8 cellular contexts compared by ENCODE assay signal in the genomic region with DNA sequence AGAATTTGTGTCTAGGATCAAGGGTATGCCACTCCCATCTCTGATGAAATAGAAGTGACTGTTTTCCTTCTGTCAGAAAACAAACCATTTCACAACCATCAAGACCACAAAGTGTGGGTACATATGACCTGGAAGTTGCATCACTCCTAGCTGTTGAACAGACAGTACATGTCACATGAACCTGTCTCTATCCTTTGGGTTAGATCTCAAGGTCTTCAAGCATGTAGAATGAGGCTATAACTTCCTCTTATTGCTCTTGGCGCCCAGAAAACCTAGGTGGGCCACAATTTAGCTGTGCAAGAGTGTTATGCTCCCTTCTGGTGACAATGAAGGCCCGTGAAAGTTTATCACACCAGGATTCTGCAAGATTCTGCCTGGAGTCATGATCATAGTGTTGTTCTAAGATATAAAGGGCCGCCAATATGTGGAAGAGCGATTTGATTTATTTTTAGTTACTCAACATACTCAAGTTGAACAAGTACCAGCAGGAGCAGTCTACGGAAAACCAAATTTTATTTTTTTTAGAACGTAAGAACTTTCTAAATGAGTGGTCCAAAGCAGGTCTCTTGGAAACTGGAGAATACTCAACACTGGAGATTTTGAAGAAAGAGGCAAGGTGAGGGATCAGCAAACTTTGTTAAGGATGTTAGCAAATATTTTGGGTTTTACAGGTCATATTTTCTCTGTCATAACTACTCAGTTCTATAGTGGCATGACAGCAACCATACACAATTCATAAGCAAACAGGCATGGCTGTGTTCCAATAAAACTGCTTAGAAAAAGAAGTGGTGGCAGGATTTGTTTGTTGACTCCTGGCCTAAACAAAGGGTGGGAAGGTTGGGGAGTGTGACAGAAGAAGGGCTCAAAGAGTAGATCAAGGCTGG.
DNase-seq lines count a peak whose midpoint lies in the region; ATAC-seq and TF ChIP-seq lines count a peak whose summit lies in the region.

No MANE protein-coding gene starts in this region.

- H3K36me3 ChIP-seq in breast epithelium = no peaks in the 10 kb centered on the region
- no peaks in the 10 kb centered on the region for H3K36me3 ChIP-seq in naive thymus-derived CD4-positive, alpha-beta T cell (ENCODE audit: control insufficient read depth in 2 of 3, insufficient read depth in 3 of 3, low read length in 3 of 3)

- ATAC-seq in naive thymus-derived CD4-positive, alpha-beta T cell = peak; percentile 80
- no peak for ATAC-seq in GM21723 (IDR thresholded peaks at IDR 0.05; ENCODE audit: unreplicated experiment)

- H3K4me1 ChIP-seq in breast epithelium = no peaks in the 10 kb centered on the region
- H3K4me1 ChIP-seq in naive thymus-derived CD4-positive, alpha-beta T cell (ENCODE audit: control insufficient read depth in 2 of 2, insufficient read depth in 2 of 2, low read length in 2 of 2) = peaks cover 0 to 5% of the 10 kb centered on the region in 2 donors

- intact Hi-C loops in breast epithelium (cut with DNase I; ENCODE audit: low total_unique reads) = no loop called here
- intact Hi-C loops in naive thymus-derived CD4-positive, alpha-beta T cell (cut with micrococcal nuclease) = loop anchor here in 1 of 2 donors (5.0 kb wide), 3 partner anchors 103 to 272 kb away; partner anchors contain the start of genes KCTD21 and USP35

- no peaks in the 10 kb centered on the region for H3K27me3 Mint-ChIP-seq in naive thymus-derived CD4-positive, alpha-beta T cell

- peaks cover 0 to 61% (median 0%) of the 10 kb centered on the region in 5 donors for H3K36me3 Mint-ChIP-seq in naive thymus-derived CD4-positive, alpha-beta T cell

- no peak for TF ChIP-seq CTCF in breast epithelium (IDR thresholded peaks at IDR 0.05)

- peak; percentile 5 for DNase-seq in Daoy (ENCODE audit: low read depth)
- DNase-seq in NAMALWA (ENCODE audit: low spot score) = peak; percentile 42
- peak in 1 of 2 donors; percentile 31 for DNase-seq in breast epithelium (ENCODE audit: low spot score in 2 of 2)
- peak in 2 of 9 donors; percentile 28 to 30 for DNase-seq in naive thymus-derived CD4-positive, alpha-beta T cell
- no peak for DNase-seq in midbrain (lab: John Stamatoyannopoulos, UW)
- no peak for DNase-seq in stimulated activated CD4-positive, alpha-beta T cell treated with anti-CD3 and anti-CD28 coated beads, Interleukin-4, amount 100 ng/mL, for 4 hours
- no peak for DNase-seq in DMS79 (lab: John Stamatoyannopoulos, UW)

- H3K27me3 ChIP-seq in breast epithelium = no peaks in the 10 kb centered on the region
- H3K27me3 ChIP-seq in naive thymus-derived CD4-positive, alpha-beta T cell (ENCODE audit: control insufficient read depth in 2 of 2, insufficient read depth in 2 of 2, low read length in 2 of 2) = no peaks in the 10 kb centered on the region

- TF ChIP-seq POLR2A in breast epithelium (IDR thresholded peaks at IDR 0.05) = no peak

- H3K4me3 Mint-ChIP-seq in naive thymus-derived CD4-positive, alpha-beta T cell = peak overlapping the region in 4 of 10 donors; percentile 2 to 68 (median 35)

- peak overlapping the region in 4 of 9 donors; percentile 15 to 95 (median 32) for H3K27ac Mint-ChIP-seq in naive thymus-derived CD4-positive, alpha-beta T cell

- H3K4me3 ChIP-seq in breast epithelium = no peak overlapping the region
- no peak overlapping the region for H3K4me3 ChIP-seq in naive thymus-derived CD4-positive, alpha-beta T cell (ENCODE audit: low read length)

- peak overlapping the region; percentile 0 to 64 for H3K27ac ChIP-seq in breast epithelium
- H3K27ac ChIP-seq in naive thymus-derived CD4-positive, alpha-beta T cell (ENCODE audit: low read depth, low read length) = no peak overlapping the region

- POLR2A ChIA-PET in naive thymus-derived CD4-positive, alpha-beta T cell (lab: Charles Lee) = no interaction called here

- peaks cover 18 to 58% (median 32%) of the 10 kb centered on the region in 7 donors for H3K4me1 Mint-ChIP-seq in naive thymus-derived CD4-positive, alpha-beta T cell

- CTCF ChIA-PET in naive thymus-derived CD4-positive, alpha-beta T cell (lab: Charles Lee) = interaction anchor here (0.6 kb wide), 1 partner anchor 172 kb away, joined by 3 read pairs; no protein-coding TSS in a partner anchor

- no peaks in the 10 kb centered on the region for H3K9me3 ChIP-seq in breast epithelium
- no peaks in the 10 kb centered on the region for H3K9me3 ChIP-seq in naive thymus-derived CD4-positive, alpha-beta T cell (ENCODE audit: control insufficient read depth in 2 of 3, low read length in 3 of 3)

- peaks cover 0 to 30% (median 0%) of the 10 kb centered on the region in 11 donors for H3K9me3 Mint-ChIP-seq in naive thymus-derived CD4-positive, alpha-beta T cell

Comparison
In these comparisons a context has a peak if more than half of its experiments do, and no peak if none do; other contexts are left out.
1. DNase-seq: peak in Daoy (single experiment) and NAMALWA (single experiment); none in midbrain (single experiment), stimulated activated CD4-positive, alpha-beta T cell treated with anti-CD3 and anti-CD28 coated beads, Interleukin-4, amount 100 ng/mL, for 4 hours (0 of 2) and DMS79 (single experiment).